8 cellular contexts compared by ENCODE assay signal in genomic region chr1:204446413-204447111, GRCh38. TPM values are rescaled to one million over a fixed set of nuclear protein-coding genes. Genes with fewer than 3 reads are reported as not detected.
DNase-seq lines count a peak whose midpoint lies in the region; ATAC-seq, FAIRE-seq and TF ChIP-seq lines count a peak whose summit lies in the region.

No MANE protein-coding gene starts in this region.

- H3K4me1 Mint-ChIP-seq in activated CD8-positive, alpha-beta T cell treated with anti-CD3 and anti-CD28 coated beads for 36 hours (ENCODE audit: low read depth), result peaks cover 16% of the 10 kb centered on the region

- H3K4me3 Mint-ChIP-seq in activated CD8-positive, alpha-beta T cell treated with anti-CD3 and anti-CD28 coated beads for 36 hours, result no peak overlapping the region

- TF ChIP-seq POLR2A in GM12891 (IDR thresholded peaks at IDR 0.05; ENCODE audit: low read depth, low read length), result no peak

- peak overlapping the region; percentile 69 for H3K27ac Mint-ChIP-seq in activated CD8-positive, alpha-beta T cell treated with anti-CD3 and anti-CD28 coated beads for 36 hours

- peak; percentile 66 for TF ChIP-seq CTCF in activated CD8-positive, alpha-beta T cell treated with anti-CD3 and anti-CD28 coated beads for 36 hours (IDR thresholded peaks at IDR 0.05)

- ATAC-seq in HG03521 (IDR thresholded peaks at IDR 0.05; ENCODE audit: unreplicated experiment) (peak; percentile 66), GM21825 (IDR thresholded peaks at IDR 0.05; ENCODE audit: unreplicated experiment) (no peak)
- peak; percentile 91 for ATAC-seq in activated CD8-positive, alpha-beta T cell treated with anti-CD3 and anti-CD28 coated beads for 36 hours

- peaks cover 32% of the 10 kb centered on the region for H3K36me3 Mint-ChIP-seq in activated CD8-positive, alpha-beta T cell treated with anti-CD3 and anti-CD28 coated beads for 36 hours (ENCODE audit: low read depth)

- POLR2A ChIA-PET in activated CD8-positive, alpha-beta T cell treated with anti-CD3 and anti-CD28 coated beads for 36 hours (lab: Charles Lee), result interaction anchor here (0.5 to 2.2 kb wide), 8 partner anchors 20 to 940 kb away, joined by 3 to 11 read pairs (median 4); partner anchors contain the start of gene PIK3C2B

- CTCF ChIA-PET in activated CD8-positive, alpha-beta T cell treated with anti-CD3 and anti-CD28 coated beads for 36 hours (lab: Charles Lee), result interaction anchor here (0.6 to 26.9 kb wide), 28 partner anchors 10 to 361 kb away, joined by 3 to 1122 read pairs (median 5); partner anchors contain the start of genes MDM4 and PIK3C2B

- no peak for FAIRE-seq in GM12891 (lab: Jason Lieb, UNC)

- DNase-seq in GM12891 (ENCODE audit: insufficient read length, low spot score), result peak; percentile 79
- peak; percentile 77 for DNase-seq in NCI-H748 (lab: John Stamatoyannopoulos, UW; ENCODE audit: unreplicated experiment)
- DNase-seq in activated CD8-positive, alpha-beta T cell treated with anti-CD3 and anti-CD28 coated beads for 36 hours, result peak; percentile 87
- DNase-seq in ecto neural progenitor cell (ENCODE audit: low spot score), result peak; percentile 82
- peak; percentile 91 for DNase-seq in medulla oblongata (ENCODE audit: extremely low spot score)
- peak; percentile 49 to 65 for DNase-seq in stimulated activated CD8-positive, alpha-beta memory T cell treated with anti-CD3 and anti-CD28 coated beads, Interleukin-15, amount 100 ng/mL, for 4 hours (ENCODE audit: low read depth in 2 of 2)

- intact Hi-C loops in activated CD8-positive, alpha-beta T cell treated with anti-CD3 and anti-CD28 coated beads for 36 hours (cut with micrococcal nuclease), result loop anchor here (1.0 kb wide), 1 partner anchor 57 kb away; no protein-coding TSS in a partner anchor

- H3K27me3 Mint-ChIP-seq in activated CD8-positive, alpha-beta T cell treated with anti-CD3 and anti-CD28 coated beads for 36 hours, result no peaks in the 10 kb centered on the region

- H3K9me3 Mint-ChIP-seq in activated CD8-positive, alpha-beta T cell treated with anti-CD3 and anti-CD28 coated beads for 36 hours, result no peaks in the 10 kb centered on the region

TF ChIP-seq in GM12891, 5 proteins besides CTCF, POLR2A, EP300 and RAD21:
- TF ChIP-seq PAX5 (IDR thresholded peaks at IDR 0.05; ENCODE audit: insufficient read depth, low read length, severe bottlenecking) (no peak), POU2F2 (IDR thresholded peaks at IDR 0.05; ENCODE audit: low read depth, low read length) (no peak), TAF1 (IDR thresholded peaks at IDR 0.05; ENCODE audit: low read depth, low read length) (no peak), SPI1 (IDR thresholded peaks at IDR 0.05; ENCODE audit: low read depth, low read length) (no peak), POLR2AphosphoS5 (IDR thresholded peaks at IDR 0.05; ENCODE audit: low read depth, low read length) (no peak)

RNA-seq across cellular contexts. Expression of gene PPP1R15B, which starts 34.9 kb away (rescaled TPM):
- 11.2 TPM for polyA plus RNA-seq in GM12891 (2012; ENCODE audit: low read depth, missing spikeins)
- total RNA-seq in activated CD8-positive, alpha-beta T cell treated with anti-CD3 and anti-CD28 coated beads for 36 hours, result 10 to 100 TPM; 63.8 to 64.6 TPM

RNA-seq across cellular contexts. Expression of gene PIK3C2B, which starts 48.0 kb away (rescaled TPM):
- polyA plus RNA-seq in GM12891 (2012; ENCODE audit: low read depth, missing spikeins), result 6.4 TPM
- 10 to 100 TPM; 26.6 to 28.9 TPM for total RNA-seq in activated CD8-positive, alpha-beta T cell treated with anti-CD3 and anti-CD28 coated beads for 36 hours
